ENCODE assay signal across 10 cellular contexts in genomic region chr7:105675873-105676484, GRCh38.
DNase-seq lines count a peak whose midpoint lies in the region; TF ChIP-seq lines count a peak whose summit lies in the region.
"Had no signal": no experiment of that assay in that cellular context is flagged by ENCODE, and none has a peak within 500 bp of the region (broad histone marks: within the 10 kb centered on the region; RNA-seq: fewer than 3 reads in every experiment).

No MANE protein-coding gene starts in this region.

- H3K4me3 Mint-ChIP-seq in immature natural killer cell: peak overlapping the region in 1 of 5 donors; percentile 53
- H3K4me3 Mint-ChIP-seq: brain had no signal

- H3K9me3 Mint-ChIP-seq in immature natural killer cell: no peaks in the 10 kb centered on the region
- H3K9me3 Mint-ChIP-seq: brain had no signal

- peaks cover 44 to 48% of the 10 kb centered on the region in 2 donors for H3K4me1 Mint-ChIP-seq in immature natural killer cell

- no peak overlapping the region for H3K27ac ChIP-seq in transverse colon
- H3K27ac ChIP-seq in prostate gland: no peak overlapping the region
- H3K27ac ChIP-seq in brain microvascular endothelial cell: no peak overlapping the region

- H3K36me3 ChIP-seq in transverse colon (no peaks in the 10 kb centered on the region), prostate gland (no peaks in the 10 kb centered on the region), brain microvascular endothelial cell (replicated peaks) (no peaks in the 10 kb centered on the region)

- H3K4me3 ChIP-seq in transverse colon (no peak overlapping the region), prostate gland (no peak overlapping the region), brain microvascular endothelial cell (ENCODE audit: low read depth, low read length) (no peak overlapping the region)

- H3K27me3 ChIP-seq in transverse colon (no peaks in the 10 kb centered on the region), prostate gland (replicated peaks; ENCODE audit: insufficient read depth) (no peaks in the 10 kb centered on the region), brain microvascular endothelial cell (replicated peaks) (no peaks in the 10 kb centered on the region)

- peaks cover 0 to 8% (median 4%) of the 10 kb centered on the region in 3 donors for H3K27me3 Mint-ChIP-seq in immature natural killer cell (ENCODE audit: low read depth in 3 of 3)
- H3K27me3 Mint-ChIP-seq: brain had no signal

- TF ChIP-seq POLR2A in transverse colon (IDR thresholded peaks at IDR 0.05) (no peak), prostate gland (IDR thresholded peaks at IDR 0.05) (no peak)

- intact Hi-C loops in transverse colon (cut with DNase I; ENCODE audit: low total_unique reads): no loop called here
- intact Hi-C loops in prostate gland (cut with DNase I): no loop called here

- TF ChIP-seq CTCF in transverse colon (IDR thresholded peaks at IDR 0.05) (no peak), prostate gland (IDR thresholded peaks at IDR 0.05) (no peak), brain microvascular endothelial cell (IDR thresholded peaks at IDR 0.05; ENCODE audit: low read depth, low read length, missing control alignments) (no peak)

- TF ChIP-seq EP300 in transverse colon (IDR thresholded peaks at IDR 0.05; ENCODE audit: low read depth): no peak

- 80 to 100% methylated on average over 1 to 10 of the region's 10 CpGs for WGBS in transverse colon (ENCODE audit: low coverage in 1 of 2), 2 donors
- WGBS in prostate gland: 77% methylated on average over 10 of the region's 10 CpGs

- peaks cover 20 to 56% (median 38%) of the 10 kb centered on the region in 4 donors for H3K4me1 ChIP-seq in transverse colon
- peaks cover 13% of the 10 kb centered on the region for H3K4me1 ChIP-seq in prostate gland (replicated peaks)

- peak overlapping the region; percentile 67 to 88 (median 84) for H3K27ac Mint-ChIP-seq in immature natural killer cell

- H3K36me3 Mint-ChIP-seq in immature natural killer cell: no peaks in the 10 kb centered on the region
- H3K36me3 Mint-ChIP-seq: brain had no signal

- H3K9me3 ChIP-seq in transverse colon (no peaks in the 10 kb centered on the region), prostate gland (no peaks in the 10 kb centered on the region)

- DNase-seq in activated T-cell treated with anti-CD3 and anti-CD28 coated beads for 1 hour (ENCODE audit: low read depth) (peak; percentile 42), activated T-cell treated with anti-CD3 and anti-CD28 coated beads for 4 hours (no peak), immature natural killer cell (peak; percentile 54 to 66 (median 58)), transverse colon (peak; percentile 23), NAMALWA (ENCODE audit: low spot score) (no peak), prostate gland (ENCODE audit: low spot score) (no peak), brain microvascular endothelial cell (no peak)
- peak; percentile 29 for DNase-seq in activated CD8-positive, alpha-beta memory T cell treated with anti-CD3 and anti-CD28 coated beads, Interleukin-2, amount 50 U/mL, for 24 hours (ENCODE audit: extremely low read depth)
- DNase-seq: NCI-H524 treated with DMSO at 0.1 percent for 48 hours had no signal

- in situ Hi-C loops in transverse colon (cut with MboI; ENCODE audit: low pct_ligation_motif_present in 1 of 4, low pct_unique_long_range_greater_than_20kb in 1 of 4, low sequenced_read_pairs in 3 of 4) (no loop called here), brain microvascular endothelial cell (cut with HindIII; ENCODE audit: low pct_ligation_motif_present, low sequenced_read_pairs) (no loop called here)

Comparison
In these comparisons a context has a peak if more than half of its experiments do, and no peak if none do; other contexts are left out.
1. DNase-seq: peak in activated T-cell treated with anti-CD3 and anti-CD28 coated beads for 1 hour (single experiment), activated CD8-positive, alpha-beta memory T cell treated with anti-CD3 and anti-CD28 coated beads, Interleukin-2, amount 50 U/mL, for 24 hours (single experiment), immature natural killer cell (3 of 3) and transverse colon (single experiment); none in activated T-cell treated with anti-CD3 and anti-CD28 coated beads for 4 hours (single experiment), NAMALWA (single experiment), prostate gland (single experiment) and brain microvascular endothelial cell (single experiment).